32 cellular contexts compared by ENCODE assay signal in the genomic region with DNA sequence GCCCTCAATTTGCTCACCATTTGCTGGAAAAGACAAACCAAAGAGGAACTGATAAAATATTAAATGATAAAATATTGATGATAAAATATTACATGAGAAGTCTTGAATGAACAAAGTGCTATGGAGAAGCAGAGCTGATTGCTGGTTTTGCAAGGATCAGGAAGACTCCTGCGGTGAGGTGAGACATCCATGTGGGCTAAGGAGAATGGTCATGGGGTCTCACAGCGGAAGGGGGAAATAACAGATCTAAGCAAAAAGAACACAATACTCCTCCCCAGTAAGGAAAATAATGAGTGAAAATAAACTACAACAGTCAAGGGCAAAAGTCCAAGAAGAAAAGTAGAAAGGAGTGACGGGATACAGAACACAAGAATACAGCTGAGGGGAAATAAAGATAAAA.
"Had no signal": no experiment of that assay in that cellular context is flagged by ENCODE, and none has a peak within 500 bp of the region (broad histone marks: within the 10 kb centered on the region; RNA-seq: fewer than 3 reads in every experiment).

No MANE protein-coding gene starts in this region.

- H3K36me3 Mint-ChIP-seq: activated naive CD8-positive, alpha-beta T cell had no signal

- H3K4me3 Mint-ChIP-seq: activated CD4-positive, alpha-beta memory T cell treated with anti-CD3 and anti-CD28 coated beads, Interleukin-2, amount 10 ng/mL, durations not matched to agents 7 days and 5 days; activated CD4-positive, alpha-beta T cell treated with anti-CD3 and anti-CD28 coated beads, Interleukin-2, amount 10 ng/mL, durations not matched to agents 7 days and 5 days; activated naive CD8-positive, alpha-beta T cell; activated T-cell treated with anti-CD3 and anti-CD28 coated beads, Interleukin-2, amount 50 U/mL, for 4 hours; activated T-helper 17 cell treated with anti-CD3 and anti-CD28 coated beads, Interleukin-2, amount 50 U/mL, for 72 hours; effector memory CD8-positive, alpha-beta T cell had no signal

- H3K4me3 ChIP-seq: body of pancreas, cardiac muscle cell, esophagus muscularis mucosa, gastrocnemius medialis, heart left ventricle had no signal

- DNase-seq: activated CD4-positive, alpha-beta memory T cell treated with anti-CD3 and anti-CD28 coated beads, Interleukin-2, amount 10 ng/mL, durations not matched to agents 7 days and 5 days; activated CD4-positive, alpha-beta T cell treated with anti-CD3 and anti-CD28 coated beads for 1 hour; activated CD4-positive, alpha-beta T cell treated with anti-CD3 and anti-CD28 coated beads for 4 hours; activated CD4-positive, alpha-beta T cell treated with anti-CD3 and anti-CD28 coated beads, Interleukin-2, amount 10 ng/mL, durations not matched to agents 7 days and 5 days; activated CD4-positive, alpha-beta T cell treated with anti-CD3 and anti-CD28 coated beads, Interleukin-2, amount 50 U/mL, for 4 hours; activated CD4-positive, CD25-positive, alpha-beta regulatory T cell; activated CD8-positive, alpha-beta memory T cell treated with anti-CD3 and anti-CD28 coated beads, Interleukin-2, amount 50 U/mL, for 48 hours; activated effector memory CD4-positive, alpha-beta T cell treated with Interleukin-2 at 50 U/mL for 16 hours; activated gamma-delta T cell treated with Interleukin-2 at 50 U/mL for 16 hours; activated naive CD4-positive, alpha-beta T cell treated with anti-CD3 and anti-CD28 coated beads, Interleukin-2, amount 50 U/mL, for 16 hours; activated naive CD4-positive, alpha-beta T cell treated with Interleukin-2 at 50 U/mL for 16 hours; activated T-cell treated with anti-CD3 and anti-CD28 coated beads for 4 hours; activated T-cell treated with anti-CD3 and anti-CD28 coated beads, Interleukin-2, amount 50 U/mL, for 4 hours; amniotic stem cell; anterior cingulate cortex; body of pancreas; central memory CD4-positive, alpha-beta T cell; cerebellar nuclear complex; cortex of kidney; dermis blood vessel endothelial cell; effector CD4-positive, alpha-beta T cell; effector memory CD8-positive, alpha-beta T cell; erythroblast; foreskin keratinocyte; gastrocnemius medialis; glutamatergic neuron; heart left ventricle; T-helper 2 cell had no signal

- H3K27me3 Mint-ChIP-seq: activated CD4-positive, alpha-beta memory T cell treated with anti-CD3 and anti-CD28 coated beads, Interleukin-2, amount 10 ng/mL, durations not matched to agents 7 days and 5 days; activated CD4-positive, alpha-beta T cell treated with anti-CD3 and anti-CD28 coated beads, Interleukin-2, amount 10 ng/mL, durations not matched to agents 7 days and 5 days; activated naive CD8-positive, alpha-beta T cell; activated T-helper 17 cell treated with anti-CD3 and anti-CD28 coated beads, Interleukin-2, amount 50 U/mL, for 72 hours; effector memory CD8-positive, alpha-beta T cell had no signal

- ATAC-seq: activated T-cell treated with anti-CD3 and anti-CD28 coated beads, Interleukin-2, amount 50 U/mL, for 4 hours; activated T-helper 17 cell treated with anti-CD3 and anti-CD28 coated beads, Interleukin-2, amount 50 U/mL, for 72 hours; body of pancreas; effector memory CD8-positive, alpha-beta T cell; foreskin keratinocyte; gastrocnemius medialis; heart left ventricle had no signal

- H3K27ac Mint-ChIP-seq: activated CD4-positive, alpha-beta memory T cell treated with anti-CD3 and anti-CD28 coated beads, Interleukin-2, amount 10 ng/mL, durations not matched to agents 7 days and 5 days; activated CD4-positive, alpha-beta T cell treated with anti-CD3 and anti-CD28 coated beads, Interleukin-2, amount 10 ng/mL, durations not matched to agents 7 days and 5 days; activated naive CD8-positive, alpha-beta T cell; activated T-helper 17 cell treated with anti-CD3 and anti-CD28 coated beads, Interleukin-2, amount 50 U/mL, for 72 hours; effector memory CD8-positive, alpha-beta T cell had no signal

- H3K9me3 Mint-ChIP-seq: activated CD4-positive, alpha-beta T cell treated with anti-CD3 and anti-CD28 coated beads, Interleukin-2, amount 10 ng/mL, durations not matched to agents 7 days and 5 days had no signal

- H3K4me1 Mint-ChIP-seq: activated CD4-positive, alpha-beta memory T cell treated with anti-CD3 and anti-CD28 coated beads, Interleukin-2, amount 10 ng/mL, durations not matched to agents 7 days and 5 days; activated CD4-positive, alpha-beta T cell treated with anti-CD3 and anti-CD28 coated beads, Interleukin-2, amount 10 ng/mL, durations not matched to agents 7 days and 5 days; activated T-helper 17 cell treated with anti-CD3 and anti-CD28 coated beads, Interleukin-2, amount 50 U/mL, for 72 hours had no signal
